ENCODE assay signal across 9 cellular contexts in the genomic region with DNA sequence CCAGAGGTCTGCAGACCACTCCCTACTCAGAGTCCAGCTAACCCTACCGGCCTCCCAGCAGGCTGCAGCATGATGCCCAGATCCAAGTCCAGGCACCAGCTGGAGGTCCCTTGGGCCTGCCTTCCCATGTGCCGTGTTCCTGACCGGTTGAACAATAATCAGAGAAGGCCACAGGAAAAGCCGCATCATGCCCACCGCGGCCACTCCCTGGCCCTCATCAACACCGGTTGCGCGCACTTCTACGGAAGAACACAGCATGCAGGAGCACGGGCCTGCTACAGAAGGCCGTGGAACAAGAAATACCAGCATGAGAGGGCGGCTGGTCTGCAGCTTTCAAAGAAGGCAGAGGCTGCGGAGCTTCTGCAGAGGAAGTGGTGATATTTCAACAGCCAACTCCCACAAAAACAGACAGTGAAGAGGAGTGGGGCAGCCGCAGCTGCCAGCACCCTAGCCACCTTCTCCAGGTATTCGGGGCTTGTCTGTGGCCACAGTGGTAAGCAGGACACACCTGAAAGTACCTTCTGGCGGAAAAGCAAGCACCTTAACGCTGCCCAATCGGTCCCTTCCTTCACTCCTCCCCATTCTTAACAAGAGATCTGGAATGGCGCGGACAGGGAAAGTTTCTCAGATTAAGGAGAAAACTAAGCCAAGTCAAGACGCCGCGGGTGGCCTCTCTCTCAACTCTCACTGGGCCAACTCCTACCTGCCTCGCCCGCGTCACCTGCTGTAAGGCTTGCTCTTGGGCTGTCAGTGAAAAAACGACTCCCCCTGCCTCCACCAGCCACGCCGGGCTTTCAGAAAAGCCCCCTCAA.
A peak's percentile ranks its signal among the peaks of the same experiment; 100 is the strongest.
DNase-seq lines count a peak whose midpoint lies in the region; ATAC-seq and TF ChIP-seq lines count a peak whose summit lies in the region.
"Had no signal": no experiment of that assay in that cellular context is flagged by ENCODE, and none has a peak within 500 bp of the region (broad histone marks: within the 10 kb centered on the region; RNA-seq: fewer than 3 reads in every experiment).

No MANE protein-coding gene starts in this region.

- ATAC-seq in HG02588 (IDR thresholded peaks at IDR 0.05; ENCODE audit: unreplicated experiment) = no peak

- TF ChIP-seq CTCF in GM13976 (IDR thresholded peaks at IDR 0.05; ENCODE audit: borderline replicate concordance, control extremely low read depth, extremely low read depth, insufficient read depth, missing control alignments) = no peak

- H3K27ac ChIP-seq in epithelial cell of prostate = no peak overlapping the region
- H3K27ac ChIP-seq: A549 had no signal

- peak; percentile 50 for DNase-seq in NCI-H1092 treated with DMSO at 0.1 percent for 48 hours (lab: John Stamatoyannopoulos, UW)
- DNase-seq in NCI-H1092 (lab: John Stamatoyannopoulos, UW) = no peak
- peak; percentile 6 for DNase-seq in NCI-H748 treated with DMSO at 0.1 percent for 48 hours (lab: John Stamatoyannopoulos, UW)
- peak; percentile 24 for DNase-seq in epithelial cell of prostate (ENCODE audit: low read depth, low spot score)
- DNase-seq in retina = peak; percentile 64
- DNase-seq in foreskin melanocyte = no peak
- DNase-seq in GM13976 (ENCODE audit: low spot score) = no peak

- in situ Hi-C loops in GM13976 (cut with MboI; ENCODE audit: low sequenced_read_pairs, unreplicated experiment) = no loop called here

Comparison
In these comparisons a context has a peak if more than half of its experiments do, and no peak if none do; other contexts are left out.
1. DNase-seq: peak in NCI-H1092 treated with DMSO at 0.1 percent for 48 hours (single experiment), NCI-H748 treated with DMSO at 0.1 percent for 48 hours (single experiment), epithelial cell of prostate (single experiment) and retina (single experiment); none in NCI-H1092 (single experiment), foreskin melanocyte (single experiment) and GM13976 (single experiment).